ENCODE assay signal across 24 cellular contexts in genomic region chr11:94153320-94153719, GRCh38. TPM values are rescaled to one million over a fixed set of nuclear protein-coding genes. Genes with fewer than 3 reads are reported as not detected.
DNase-seq lines count a peak whose midpoint lies in the region; ATAC-seq and TF ChIP-seq lines count a peak whose summit lies in the region.
"Had no signal": no experiment of that assay in that cellular context is flagged by ENCODE, and none has a peak within 500 bp of the region (broad histone marks: within the 10 kb centered on the region; RNA-seq: fewer than 3 reads in every experiment).

No MANE protein-coding gene starts in this region.

- no peak overlapping the region for H3K4me3 Mint-ChIP-seq in stimulated activated naive CD8-positive, alpha-beta T cell treated with anti-CD3 and anti-CD28 coated beads, Interleukin-15, Interleukin-2, amounts not matched to agents 100 ng/mL and 50 ng/mL, for 24 hours
- no peak overlapping the region for H3K4me3 Mint-ChIP-seq in osteocyte (ENCODE audit: unreplicated experiment)
- H3K4me3 Mint-ChIP-seq in natural killer cell treated with Interleukin-12 subunit alpha and Interleukin-12 subunit beta and Interleukin-15 and Interleukin-18, amount 100 ng/mL, for 72 hours, result no peak overlapping the region
- H3K4me3 Mint-ChIP-seq: activated CD4-positive, alpha-beta T cell treated with anti-CD3 and anti-CD28 coated beads for 36 hours; activated T-cell treated with anti-CD3 and anti-CD28 coated beads, Interleukin-2, amount 50 U/mL, for 4 hours; T-helper 1 cell treated with Interleukin-12 subunit alpha and Interleukin-12 subunit beta and Interleukin-4 antibody, amounts not matched to agents 30 μg/mL and 1 μg/mL, for 36 hours had no signal

- DNase-seq in stimulated activated naive CD8-positive, alpha-beta T cell treated with anti-CD3 and anti-CD28 coated beads, Interleukin-15, Interleukin-2, amounts not matched to agents 100 U/mL and 50 U/mL, for 24 hours, result no peak
- DNase-seq in coronary artery (ENCODE audit: low spot score) (no peak), osteocyte (ENCODE audit: extremely low spot score, unreplicated experiment) (no peak), SW 1271 (lab: John Stamatoyannopoulos, UW) (no peak), A172 (ENCODE audit: low spot score) (no peak)
- DNase-seq in natural killer cell treated with Interleukin-12 subunit alpha and Interleukin-12 subunit beta and Interleukin-15 and Interleukin-18, amount 100 ng/mL, for 72 hours (ENCODE audit: low spot score), result no peak
- DNase-seq: ACHN; activated CD4-positive, alpha-beta T cell treated with anti-CD3 and anti-CD28 coated beads for 36 hours; activated naive CD4-positive, alpha-beta T cell treated with Interleukin-2 at 50 U/mL for 16 hours; activated T-cell treated with anti-CD3 and anti-CD28 coated beads, Interleukin-2, amount 50 U/mL, for 4 hours; amygdala; caudate nucleus; dermis blood vessel endothelial cell; H7; islet precursor cell; MM.1S; NCI-H187 treated with DMSO at 0.1 percent for 48 hours; uterus had no signal

- no peaks in the 10 kb centered on the region for H3K9me3 Mint-ChIP-seq in stimulated activated naive CD8-positive, alpha-beta T cell treated with anti-CD3 and anti-CD28 coated beads, Interleukin-15, Interleukin-2, amounts not matched to agents 100 ng/mL and 50 ng/mL, for 24 hours
- no peaks in the 10 kb centered on the region for H3K9me3 Mint-ChIP-seq in osteocyte (ENCODE audit: unreplicated experiment)
- no peaks in the 10 kb centered on the region for H3K9me3 Mint-ChIP-seq in natural killer cell treated with Interleukin-12 subunit alpha and Interleukin-12 subunit beta and Interleukin-15 and Interleukin-18, amount 100 ng/mL, for 72 hours
- H3K9me3 Mint-ChIP-seq: activated T-cell treated with anti-CD3 and anti-CD28 coated beads, Interleukin-2, amount 50 U/mL, for 4 hours had no signal

- TF ChIP-seq CTCF in coronary artery (IDR thresholded peaks at IDR 0.05) (no peak), osteocyte (IDR thresholded peaks at IDR 0.05) (no peak)

- peak overlapping the region; percentile 63 for H3K27ac Mint-ChIP-seq in stimulated activated naive CD8-positive, alpha-beta T cell treated with anti-CD3 and anti-CD28 coated beads, Interleukin-15, Interleukin-2, amounts not matched to agents 100 ng/mL and 50 ng/mL, for 24 hours
- peak overlapping the region; percentile 78 for H3K27ac Mint-ChIP-seq in osteocyte (ENCODE audit: unreplicated experiment)
- H3K27ac Mint-ChIP-seq in natural killer cell treated with Interleukin-12 subunit alpha and Interleukin-12 subunit beta and Interleukin-15 and Interleukin-18, amount 100 ng/mL, for 72 hours, result peak overlapping the region in 1 of 2 donors; percentile 38
- H3K27ac Mint-ChIP-seq: activated CD4-positive, alpha-beta T cell treated with anti-CD3 and anti-CD28 coated beads for 36 hours had no signal

- H3K4me3 ChIP-seq in coronary artery, result no peak overlapping the region
- H3K4me3 ChIP-seq: BLaER1, gastroesophageal sphincter, prostate gland, uterus had no signal

- no peak for ATAC-seq in stimulated activated naive CD8-positive, alpha-beta T cell treated with anti-CD3 and anti-CD28 coated beads, Interleukin-15, Interleukin-2, amounts not matched to agents 100 U/mL and 50 U/mL, for 24 hours
- no peak for ATAC-seq in natural killer cell treated with Interleukin-12 subunit alpha and Interleukin-12 subunit beta and Interleukin-15 and Interleukin-18, amount 100 ng/mL, for 72 hours
- ATAC-seq in HG03520 (IDR thresholded peaks at IDR 0.05; ENCODE audit: unreplicated experiment), result no peak
- ATAC-seq: activated CD4-positive, alpha-beta T cell treated with anti-CD3 and anti-CD28 coated beads for 36 hours; activated T-cell treated with anti-CD3 and anti-CD28 coated beads, Interleukin-2, amount 50 U/mL, for 4 hours; gastroesophageal sphincter had no signal

- H3K27me3 Mint-ChIP-seq in stimulated activated naive CD8-positive, alpha-beta T cell treated with anti-CD3 and anti-CD28 coated beads, Interleukin-15, Interleukin-2, amounts not matched to agents 100 ng/mL and 50 ng/mL, for 24 hours, result no peaks in the 10 kb centered on the region
- H3K27me3 Mint-ChIP-seq in osteocyte (ENCODE audit: unreplicated experiment), result no peaks in the 10 kb centered on the region
- H3K27me3 Mint-ChIP-seq in natural killer cell treated with Interleukin-12 subunit alpha and Interleukin-12 subunit beta and Interleukin-15 and Interleukin-18, amount 100 ng/mL, for 72 hours, result no peaks in the 10 kb centered on the region
- H3K27me3 Mint-ChIP-seq: activated CD4-positive, alpha-beta T cell treated with anti-CD3 and anti-CD28 coated beads for 36 hours had no signal

- peaks cover 58% of the 10 kb centered on the region for H3K4me1 Mint-ChIP-seq in stimulated activated naive CD8-positive, alpha-beta T cell treated with anti-CD3 and anti-CD28 coated beads, Interleukin-15, Interleukin-2, amounts not matched to agents 100 ng/mL and 50 ng/mL, for 24 hours (ENCODE audit: low read depth)
- peaks cover 57% of the 10 kb centered on the region for H3K4me1 Mint-ChIP-seq in osteocyte (ENCODE audit: unreplicated experiment)
- H3K4me1 Mint-ChIP-seq in natural killer cell treated with Interleukin-12 subunit alpha and Interleukin-12 subunit beta and Interleukin-15 and Interleukin-18, amount 100 ng/mL, for 72 hours (ENCODE audit: low read depth in 2 of 2), result peaks cover 43 to 49% of the 10 kb centered on the region in 2 donors

- H3K27ac ChIP-seq in coronary artery, result peak overlapping the region; percentile 48 to 67
- H3K27ac ChIP-seq: BLaER1, gastroesophageal sphincter, prostate gland had no signal

- H3K36me3 Mint-ChIP-seq in stimulated activated naive CD8-positive, alpha-beta T cell treated with anti-CD3 and anti-CD28 coated beads, Interleukin-15, Interleukin-2, amounts not matched to agents 100 ng/mL and 50 ng/mL, for 24 hours (ENCODE audit: low read depth), result peaks cover 21% of the 10 kb centered on the region
- peaks cover 2% of the 10 kb centered on the region for H3K36me3 Mint-ChIP-seq in osteocyte (ENCODE audit: unreplicated experiment)
- H3K36me3 Mint-ChIP-seq in natural killer cell treated with Interleukin-12 subunit alpha and Interleukin-12 subunit beta and Interleukin-15 and Interleukin-18, amount 100 ng/mL, for 72 hours, result no peaks in the 10 kb centered on the region

RNA-seq across cellular contexts. Expression of gene PANX1, which starts 24.7 kb away (rescaled TPM):
- 24.9 and 29.2 TPM in 2 replicates for total RNA-seq in osteocyte
- 10 to 100 TPM; 16.5 to 25.5 TPM for total RNA-seq in natural killer cell treated with Interleukin-12 subunit alpha and Interleukin-12 subunit beta and Interleukin-15 and Interleukin-18, amount 100 ng/mL, for 72 hours
- 37.9 and 40.0 TPM in 2 replicates for total RNA-seq in A172 (2014; rRNA removed; shearing (Covaris generic))
